ENCODE assay signal across 1 cellular context in genomic region chr7:27501001-27501400, GRCh38.
TF ChIP-seq lines count a peak whose summit lies in the region.

No MANE protein-coding gene starts in this region.

TF ChIP-seq in K562, 482 proteins besides CTCF, POLR2A, EP300 and RAD21 (continued from another document):
- TF ChIP-seq ETV1 (tag; conservative IDR thresholded peaks at IDR 0.05; ENCODE audit: low read depth) (peak; percentile 30; the same call in 1 of the 2 replicates), CBX5 (IDR thresholded peaks at IDR 0.05; ENCODE audit: borderline replicate concordance, low read depth) (peak; percentile 73; the same call in 1 of the 2 replicates), TEAD4 (IDR thresholded peaks at IDR 0.05; ENCODE audit: low read length) (peak; percentile 35; the same call in 1 of the 2 replicates), TEAD4 (CRISPR knock-in tag; IDR thresholded peaks at IDR 0.05; ENCODE audit: borderline replicate concordance) (no peak), HDAC2 (IDR thresholded peaks at IDR 0.05) (no peak), NR0B1 (IDR thresholded peaks at IDR 0.05; ENCODE audit: partially characterized antibody) (no peak), ZKSCAN8 (CRISPR knock-in tag; IDR thresholded peaks at IDR 0.05) (no peak), CEBPZ (IDR thresholded peaks at IDR 0.05; ENCODE audit: borderline replicate concordance, low read depth, low read length) (no peak)
